Comparison of ENCODE assay signal across 1 cellular context in the genomic region with DNA sequence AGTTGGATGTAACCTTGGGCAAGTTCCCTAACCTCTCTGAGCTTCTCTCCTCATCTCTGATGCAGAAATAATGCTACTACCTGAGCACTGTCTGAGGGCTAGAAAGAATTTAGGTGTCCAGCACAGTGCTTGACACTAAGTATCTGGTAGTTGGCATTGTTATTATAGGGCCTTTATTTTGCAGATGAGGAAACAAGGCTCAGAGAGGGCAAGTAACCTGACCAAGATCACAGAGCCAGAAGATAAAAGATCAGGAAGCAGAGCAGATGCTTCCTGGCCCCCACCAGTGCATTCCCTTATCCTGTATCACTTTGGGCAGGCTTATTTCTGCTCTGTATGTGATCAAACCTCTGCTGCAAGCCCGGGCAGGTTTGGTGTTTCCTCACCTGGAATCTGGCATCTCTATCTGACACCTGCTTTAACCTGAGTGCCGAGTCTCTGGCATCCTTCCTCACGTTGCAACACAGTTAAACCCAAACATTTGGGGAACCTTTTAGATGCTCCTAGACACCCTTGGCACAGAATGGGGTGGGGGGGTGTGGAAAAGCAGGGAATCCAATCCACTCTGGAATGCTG.
TF ChIP-seq lines count a peak whose summit lies in the region.

No MANE protein-coding gene starts in this region.

TF ChIP-seq in GM12878, 131 proteins besides CTCF, POLR2A, EP300 and RAD21 (continued from another document):
- TF ChIP-seq, protein P1, sequence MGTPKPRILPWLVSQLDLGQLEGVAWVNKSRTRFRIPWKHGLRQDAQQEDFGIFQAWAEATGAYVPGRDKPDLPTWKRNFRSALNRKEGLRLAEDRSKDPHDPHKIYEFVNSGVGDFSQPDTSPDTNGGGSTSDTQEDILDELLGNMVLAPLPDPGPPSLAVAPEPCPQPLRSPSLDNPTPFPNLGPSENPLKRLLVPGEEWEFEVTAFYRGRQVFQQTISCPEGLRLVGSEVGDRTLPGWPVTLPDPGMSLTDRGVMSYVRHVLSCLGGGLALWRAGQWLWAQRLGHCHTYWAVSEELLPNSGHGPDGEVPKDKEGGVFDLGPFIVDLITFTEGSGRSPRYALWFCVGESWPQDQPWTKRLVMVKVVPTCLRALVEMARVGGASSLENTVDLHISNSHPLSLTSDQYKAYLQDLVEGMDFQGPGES (IDR thresholded peaks at IDR 0.05), result no peak
- TF ChIP-seq ZNF274 (IDR thresholded peaks at IDR 0.05; ENCODE audit: insufficient read depth, insufficient read length) (no peak), RELA (IDR thresholded peaks at IDR 0.05; ENCODE audit: borderline replicate concordance, partially characterized antibody) (no peak), CBX5 (IDR thresholded peaks at IDR 0.05; ENCODE audit: low read depth) (no peak), ZNF384 (IDR thresholded peaks at IDR 0.05; ENCODE audit: borderline replicate concordance, low read depth, low read length) (no peak), TBL1XR1 (IDR thresholded peaks at IDR 0.05; ENCODE audit: low read depth, low read length) (no peak), POLR2AphosphoS5 (IDR thresholded peaks at IDR 0.05; ENCODE audit: low read length) (no peak), RB1 (IDR thresholded peaks at IDR 0.05; ENCODE audit: borderline replicate concordance) (no peak), ETV6 (conservative IDR thresholded peaks at IDR 0.05 in 1 of 2, IDR thresholded peaks at IDR 0.05 in 1 of 2; ENCODE audit: borderline replicate concordance in 1 of 2, low read depth in 1 of 2) (no peak)
TF ChIP-seq in GM12878: peak in this region for 0.
